18 cellular contexts compared by ENCODE assay signal in genomic region chr1:232316864-232317263, GRCh38.
"Had no signal": no experiment of that assay in that cellular context is flagged by ENCODE, and none has a peak within 500 bp of the region (broad histone marks: within the 10 kb centered on the region; RNA-seq: fewer than 3 reads in every experiment).

No MANE protein-coding gene starts in this region.

- H3K27ac Mint-ChIP-seq: activated B cell treated with CpG ODN at 0.5 μM for 24 hours; activated CD4-positive, alpha-beta T cell treated with anti-CD3 and anti-CD28 coated beads, Interleukin-2, amount 10 ng/mL, durations not matched to agents 24 days and 14 days; activated naive CD4-positive, alpha-beta T cell treated with anti-CD3 and anti-CD28 coated beads for 36 hours; activated T-helper 17 cell treated with anti-CD3 and anti-CD28 coated beads, Interleukin-2, amount 50 U/mL, for 72 hours; dendritic cell treated with granulocyte-macrophage colony-stimulating factor and Interleukin-4, amounts not matched to agents 40 ng/mL and 50 ng/mL, for 4 days; nephron progenitor cell; stimulated activated naive CD8-positive, alpha-beta T cell treated with anti-CD3 and anti-CD28 coated beads, Interleukin-15, Interleukin-2, amounts not matched to agents 100 ng/mL and 50 ng/mL, for 24 hours; T-cell had no signal

- DNase-seq: activated B cell treated with CpG ODN at 0.5 μM for 24 hours; activated CD4-positive, alpha-beta T cell treated with anti-CD3 and anti-CD28 coated beads, Interleukin-2, amount 10 ng/mL, durations not matched to agents 24 days and 14 days; activated CD8-positive, alpha-beta memory T cell treated with anti-CD3 and anti-CD28 coated beads for 24 hours; activated naive CD4-positive, alpha-beta T cell treated with anti-CD3 and anti-CD28 coated beads for 36 hours; adrenal gland; effector memory CD8-positive, alpha-beta T cell; left ventricle myocardium superior; nephron progenitor cell; stimulated activated CD4-positive, alpha-beta T cell treated with anti-CD3 and anti-CD28 coated beads, Interleukin-15, amount 100 ng/mL, for 24 hours; stimulated activated CD4-positive, alpha-beta T cell treated with anti-CD3 and anti-CD28 coated beads, Interleukin-4, amount 100 ng/mL, for 24 hours; T-cell; testis had no signal

- H3K4me3 Mint-ChIP-seq: activated B cell treated with CpG ODN at 0.5 μM for 24 hours; activated CD4-positive, alpha-beta T cell treated with anti-CD3 and anti-CD28 coated beads, Interleukin-2, amount 10 ng/mL, durations not matched to agents 24 days and 14 days; activated naive CD4-positive, alpha-beta T cell treated with anti-CD3 and anti-CD28 coated beads for 36 hours; activated T-helper 17 cell treated with anti-CD3 and anti-CD28 coated beads, Interleukin-2, amount 50 U/mL, for 72 hours; central memory CD8-positive, alpha-beta T cell; dendritic cell treated with granulocyte-macrophage colony-stimulating factor and Interleukin-4, amounts not matched to agents 40 ng/mL and 50 ng/mL, for 4 days; effector memory CD8-positive, alpha-beta T cell; nephron progenitor cell; stimulated activated naive CD8-positive, alpha-beta T cell treated with anti-CD3 and anti-CD28 coated beads, Interleukin-15, Interleukin-2, amounts not matched to agents 100 ng/mL and 50 ng/mL, for 24 hours; T-cell had no signal

- H3K4me3 ChIP-seq: adrenal gland, esophagus muscularis mucosa, hepatocyte, testis had no signal

- H3K9me3 Mint-ChIP-seq: central memory CD8-positive, alpha-beta T cell had no signal

- H3K4me1 Mint-ChIP-seq: activated B cell treated with CpG ODN at 0.5 μM for 24 hours; activated CD4-positive, alpha-beta T cell treated with anti-CD3 and anti-CD28 coated beads, Interleukin-2, amount 10 ng/mL, durations not matched to agents 24 days and 14 days; activated T-helper 17 cell treated with anti-CD3 and anti-CD28 coated beads, Interleukin-2, amount 50 U/mL, for 72 hours; central memory CD8-positive, alpha-beta T cell; T-cell had no signal

- H3K27me3 Mint-ChIP-seq: activated B cell treated with CpG ODN at 0.5 μM for 24 hours; activated CD4-positive, alpha-beta T cell treated with anti-CD3 and anti-CD28 coated beads, Interleukin-2, amount 10 ng/mL, durations not matched to agents 24 days and 14 days; activated T-helper 17 cell treated with anti-CD3 and anti-CD28 coated beads, Interleukin-2, amount 50 U/mL, for 72 hours; central memory CD8-positive, alpha-beta T cell; dendritic cell treated with granulocyte-macrophage colony-stimulating factor and Interleukin-4, amounts not matched to agents 40 ng/mL and 50 ng/mL, for 4 days; stimulated activated naive CD8-positive, alpha-beta T cell treated with anti-CD3 and anti-CD28 coated beads, Interleukin-15, Interleukin-2, amounts not matched to agents 100 ng/mL and 50 ng/mL, for 24 hours had no signal
